1 cellular context compared by ENCODE assay signal in genomic region chr5:76818844-76819831, GRCh38.
TF ChIP-seq lines count a peak whose summit lies in the region.

Gene F2RL1 (plus strand): TSS chr5:76819030. CDS start chr5:76819183, 153 bp downstream.

TF ChIP-seq in HepG2, 621 proteins besides CTCF, POLR2A, EP300 and RAD21 (continued from another document and continues in another):
- TF ChIP-seq MBD4 (IDR thresholded peaks at IDR 0.05; ENCODE audit: borderline replicate concordance, low read length) (no peak), GATA4 (IDR thresholded peaks at IDR 0.05; ENCODE audit: borderline replicate concordance, low read depth) (no peak), ZNF503 (CRISPR knock-in tag; IDR thresholded peaks at IDR 0.05) (0 out of 2 replicates have a peak, but pooled peaks have one; percentile 42), ZFP36L1 (CRISPR knock-in tag; IDR thresholded peaks at IDR 0.05) (no peak), ZNF564 (CRISPR knock-in tag; IDR thresholded peaks at IDR 0.05) (no peak; the same call in 1 of the 2 replicates), RFXANK (CRISPR knock-in tag; IDR thresholded peaks at IDR 0.05) (no peak), ZNF609 (CRISPR knock-in tag; IDR thresholded peaks at IDR 0.05; ENCODE audit: borderline replicate concordance) (no peak), SSRP1 (CRISPR knock-in tag; IDR thresholded peaks at IDR 0.05) (no peak), HINFP (CRISPR knock-in tag; IDR thresholded peaks at IDR 0.05; ENCODE audit: low read depth) (no peak), ZFP37 (CRISPR knock-in tag; IDR thresholded peaks at IDR 0.05; ENCODE audit: borderline replicate concordance) (no peak), ATF3 (CRISPR knock-in tag; IDR thresholded peaks at IDR 0.05) (no peak; the same call in 1 of the 2 replicates), JUNB (CRISPR knock-in tag; IDR thresholded peaks at IDR 0.05; ENCODE audit: borderline replicate concordance) (no peak), SP1 (IDR thresholded peaks at IDR 0.05) (no peak), SP1 (CRISPR knock-in tag; IDR thresholded peaks at IDR 0.05) (0 out of 2 replicates have a peak, but pooled peaks have one; percentile 34), ZGPAT (CRISPR knock-in tag; IDR thresholded peaks at IDR 0.05) (peak; percentile 50), PAX8 (CRISPR knock-in tag; IDR thresholded peaks at IDR 0.05; ENCODE audit: borderline replicate concordance) (no peak), PREB (CRISPR knock-in tag; IDR thresholded peaks at IDR 0.05) (no peak), ZUFSP (CRISPR knock-in tag; IDR thresholded peaks at IDR 0.05; ENCODE audit: borderline replicate concordance) (no peak), CENPBD1 (CRISPR knock-in tag; IDR thresholded peaks at IDR 0.05; ENCODE audit: borderline replicate concordance, low read depth) (no peak), ZNF24 (IDR thresholded peaks at IDR 0.05) (no peak), ZNF616 (CRISPR knock-in tag; IDR thresholded peaks at IDR 0.05; ENCODE audit: low read depth) (no peak), TFAP4 (IDR thresholded peaks at IDR 0.05; ENCODE audit: borderline replicate concordance, low read depth) (no peak), ZFP82 (CRISPR knock-in tag; IDR thresholded peaks at IDR 0.05; ENCODE audit: borderline replicate concordance) (no peak), ZHX1 (CRISPR knock-in tag; IDR thresholded peaks at IDR 0.05; ENCODE audit: low read depth) (peak; percentile 53; the same call in 1 of the 2 replicates), BRF2 (CRISPR knock-in tag; IDR thresholded peaks at IDR 0.05) (no peak), THAP11 (CRISPR knock-in tag; IDR thresholded peaks at IDR 0.05) (no peak; the same call in 1 of the 2 replicates), THRA (CRISPR knock-in tag; IDR thresholded peaks at IDR 0.05; ENCODE audit: borderline replicate concordance) (no peak), ZNF652 (CRISPR knock-in tag; IDR thresholded peaks at IDR 0.05; ENCODE audit: borderline replicate concordance, low read depth) (no peak), ZNF335 (CRISPR knock-in tag; IDR thresholded peaks at IDR 0.05) (no peak), PAWR (CRISPR knock-in tag; IDR thresholded peaks at IDR 0.05; ENCODE audit: borderline replicate concordance) (no peak), ZNF747 (CRISPR knock-in tag; IDR thresholded peaks at IDR 0.05; ENCODE audit: borderline replicate concordance) (peak; percentile 40; the same call in 1 of the 2 replicates), ZBTB33 (CRISPR knock-in tag; IDR thresholded peaks at IDR 0.05) (no peak)
